ENCODE assay signal across 8 cellular contexts in the genomic region with DNA sequence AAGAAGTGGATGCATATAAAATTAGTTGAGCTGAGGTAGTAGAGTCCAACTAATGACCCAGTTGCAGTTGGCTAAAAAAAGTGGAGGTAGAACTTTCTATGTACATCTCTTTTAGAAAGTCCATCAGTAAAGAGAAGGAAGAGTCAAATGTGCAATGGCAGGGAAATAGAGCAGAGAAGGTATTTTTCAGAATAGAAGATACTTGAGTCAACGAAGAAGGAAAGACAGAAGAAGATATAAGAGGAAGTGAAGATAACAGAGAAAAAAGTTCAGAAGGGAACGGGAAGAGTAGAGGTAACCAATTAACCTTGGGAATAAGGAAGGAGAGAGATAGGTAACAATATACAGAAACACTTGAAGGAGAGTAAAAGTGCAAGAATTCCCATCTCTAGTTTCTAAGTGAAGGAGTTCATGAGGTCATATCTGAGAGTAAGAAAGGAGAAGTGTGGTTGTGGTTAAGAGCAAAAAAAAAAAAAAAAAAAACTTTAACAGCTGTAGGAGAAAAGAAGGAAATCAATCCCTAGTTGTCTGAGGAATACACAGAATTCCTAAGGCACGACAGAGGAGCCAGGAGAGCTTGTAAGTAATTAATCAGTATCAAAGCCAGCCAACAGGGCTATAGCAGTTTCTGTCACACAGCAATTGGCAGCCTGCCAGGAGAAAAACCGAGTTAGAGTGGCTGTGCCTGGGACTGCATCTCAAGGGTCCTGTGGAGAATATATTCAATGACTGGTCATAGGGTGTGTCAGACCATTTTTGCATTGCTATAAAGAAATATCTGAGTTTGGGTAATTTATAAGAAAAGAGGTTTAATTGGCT.
DNase-seq lines count a peak whose midpoint lies in the region; ATAC-seq and TF ChIP-seq lines count a peak whose summit lies in the region.

No MANE protein-coding gene starts in this region.

- ATAC-seq in GM18498 (IDR thresholded peaks at IDR 0.05; ENCODE audit: unreplicated experiment) (peak; percentile 52), GM18520 (IDR thresholded peaks at IDR 0.05; ENCODE audit: unreplicated experiment) (no peak), GM18909 (IDR thresholded peaks at IDR 0.05; ENCODE audit: poor library complexity, unreplicated experiment) (no peak)
- peak; percentile 84 to 91 for ATAC-seq in stimulated activated naive B cell treated with anti-CD40 and anti-IgM and Interleukin-4, amounts not matched to agents 10 μg/mL and 1 μg/mL and 100 μg/mL, for 72 hours (replicated peaks)

- H3K4me3 Mint-ChIP-seq in stimulated activated naive B cell treated with anti-CD40 and anti-IgM and Interleukin-4, amounts not matched to agents 10 μg/mL and 1 μg/mL and 100 μg/mL, for 72 hours: no peak overlapping the region

- no peak for TF ChIP-seq CTCF in choroid plexus epithelial cell (conservative IDR thresholded peaks at IDR 0.05; ENCODE audit: low read depth, low read length)

- H3K9me3 Mint-ChIP-seq in stimulated activated naive B cell treated with anti-CD40 and anti-IgM and Interleukin-4, amounts not matched to agents 10 μg/mL and 1 μg/mL and 100 μg/mL, for 72 hours: no peaks in the 10 kb centered on the region

- H3K4me1 Mint-ChIP-seq in stimulated activated naive B cell treated with anti-CD40 and anti-IgM and Interleukin-4, amounts not matched to agents 10 μg/mL and 1 μg/mL and 100 μg/mL, for 72 hours: peaks cover 5 to 13% of the 10 kb centered on the region in 2 donors

- in situ Hi-C loops in ACHN (cut with HindIII; ENCODE audit: low pct_ligation_motif_present, low pct_unique_long_range_greater_than_20kb, low sequenced_read_pairs): no loop called here

- H3K27me3 Mint-ChIP-seq in stimulated activated naive B cell treated with anti-CD40 and anti-IgM and Interleukin-4, amounts not matched to agents 10 μg/mL and 1 μg/mL and 100 μg/mL, for 72 hours: no peaks in the 10 kb centered on the region

- DNase-seq in ACHN (peak; percentile 40), NCI-H446 treated with DMSO at 0.1 percent for 48 hours (lab: John Stamatoyannopoulos, UW) (peak; percentile 11), choroid plexus epithelial cell (ENCODE audit: low read depth) (peak; percentile 34), GOT3 (lab: John Stamatoyannopoulos, UW) (no peak)
- DNase-seq in stimulated activated naive B cell treated with anti-CD40 and anti-IgM and Interleukin-4, amounts not matched to agents 10 μg/mL and 1 μg/mL and 100 μg/mL, for 72 hours: no peak

- no peak overlapping the region for H3K27ac Mint-ChIP-seq in stimulated activated naive B cell treated with anti-CD40 and anti-IgM and Interleukin-4, amounts not matched to agents 10 μg/mL and 1 μg/mL and 100 μg/mL, for 72 hours

- H3K4me3 ChIP-seq in choroid plexus epithelial cell (ENCODE audit: low read depth, low read length): no peak overlapping the region

- peaks cover 0 to 2% of the 10 kb centered on the region in 2 donors for H3K36me3 Mint-ChIP-seq in stimulated activated naive B cell treated with anti-CD40 and anti-IgM and Interleukin-4, amounts not matched to agents 10 μg/mL and 1 μg/mL and 100 μg/mL, for 72 hours

Comparison
In these comparisons a context has a peak if more than half of its experiments do, and no peak if none do; other contexts are left out.
1. DNase-seq: peak in ACHN (single experiment), NCI-H446 treated with DMSO at 0.1 percent for 48 hours (single experiment) and choroid plexus epithelial cell (single experiment); none in stimulated activated naive B cell treated with anti-CD40 and anti-IgM and Interleukin-4, amounts not matched to agents 10 μg/mL and 1 μg/mL and 100 μg/mL, for 72 hours (single experiment) and GOT3 (single experiment).
2. ATAC-seq: peak in GM18498 (single experiment) and stimulated activated naive B cell treated with anti-CD40 and anti-IgM and Interleukin-4, amounts not matched to agents 10 μg/mL and 1 μg/mL and 100 μg/mL, for 72 hours (2 of 2); none in GM18520 (single experiment) and GM18909 (single experiment).